16 cellular contexts compared by ENCODE assay signal in the genomic region with DNA sequence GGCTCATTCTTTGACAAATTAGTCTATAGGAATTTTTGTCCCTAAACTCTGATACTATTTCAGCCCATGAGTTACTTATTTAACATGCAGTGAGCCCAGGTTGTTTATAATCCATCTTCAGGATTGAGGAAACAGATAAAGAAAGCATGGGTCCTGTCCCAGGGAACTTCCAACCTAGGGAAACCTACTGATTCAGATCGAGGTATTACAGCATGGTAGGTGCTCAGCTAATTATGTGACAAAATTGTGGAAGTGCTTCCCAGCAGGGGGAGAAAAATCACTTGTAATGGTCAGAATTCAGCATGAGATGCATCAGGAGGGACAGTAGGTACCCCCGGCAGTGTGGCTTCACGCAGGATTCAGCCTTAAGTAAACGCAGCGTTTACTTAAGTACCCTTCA.
"Had no signal": no experiment of that assay in that cellular context is flagged by ENCODE, and none has a peak within 500 bp of the region (broad histone marks: within the 10 kb centered on the region; RNA-seq: fewer than 3 reads in every experiment).

No MANE protein-coding gene starts in this region.

- H3K9me3 Mint-ChIP-seq: activated naive CD8-positive, alpha-beta T cell treated with anti-CD3 and anti-CD28 coated beads, Interleukin-2, amount 10 ng/mL, durations not matched to agents 7 days and 5 days; dendritic cell treated with granulocyte-macrophage colony-stimulating factor and Interleukin-4, amounts not matched to agents 40 ng/mL and 50 ng/mL, for 4 days; naive B cell; stimulated activated memory B cell treated with anti-CD40 and anti-IgM and Interleukin-4, amounts not matched to agents 10 μg/mL and 1 μg/mL and 100 μg/mL, for 72 hours had no signal

- ATAC-seq: activated CD4-positive, CD25-positive, alpha-beta regulatory T cell treated with anti-CD3 and anti-CD28 coated beads, Interleukin-2, amount 50 U/mL, for 24 hours; left lobe of liver; stimulated activated memory B cell treated with anti-CD40 and anti-IgM and Interleukin-4, amounts not matched to agents 10 μg/mL and 1 μg/mL and 100 μg/mL, for 72 hours had no signal

- H3K4me1 ChIP-seq: breast epithelium had no signal

- H3K27ac Mint-ChIP-seq: activated naive CD8-positive, alpha-beta T cell treated with anti-CD3 and anti-CD28 coated beads, Interleukin-2, amount 10 ng/mL, durations not matched to agents 7 days and 5 days; activated T-helper 1 cell treated with anti-CD3 and anti-CD28 coated beads, Interleukin-12 subunit alpha, Interleukin-12 subunit beta, Interleukin-2, Interleukin-4 antibody, amounts not matched to agents 30 ng/mL and 10 ng/mL and 1 ng/mL, durations not matched to agents 14 hours and 24 hours and 36 hours; dendritic cell treated with granulocyte-macrophage colony-stimulating factor and Interleukin-4, amounts not matched to agents 40 ng/mL and 50 ng/mL, for 4 days; stimulated activated memory B cell treated with anti-CD40 and anti-IgM and Interleukin-4, amounts not matched to agents 10 μg/mL and 1 μg/mL and 100 μg/mL, for 72 hours had no signal

- H3K27me3 ChIP-seq: breast epithelium, neutrophil had no signal

- H3K27me3 Mint-ChIP-seq: dendritic cell treated with granulocyte-macrophage colony-stimulating factor and Interleukin-4, amounts not matched to agents 40 ng/mL and 50 ng/mL, for 4 days had no signal

- H3K4me3 Mint-ChIP-seq: activated naive CD8-positive, alpha-beta T cell treated with anti-CD3 and anti-CD28 coated beads, Interleukin-2, amount 10 ng/mL, durations not matched to agents 7 days and 5 days; activated T-helper 1 cell treated with anti-CD3 and anti-CD28 coated beads, Interleukin-12 subunit alpha, Interleukin-12 subunit beta, Interleukin-2, Interleukin-4 antibody, amounts not matched to agents 30 ng/mL and 10 ng/mL and 1 ng/mL, durations not matched to agents 14 hours and 24 hours and 36 hours; dendritic cell treated with granulocyte-macrophage colony-stimulating factor and Interleukin-4, amounts not matched to agents 40 ng/mL and 50 ng/mL, for 4 days; naive B cell; stimulated activated memory B cell treated with anti-CD40 and anti-IgM and Interleukin-4, amounts not matched to agents 10 μg/mL and 1 μg/mL and 100 μg/mL, for 72 hours had no signal

- DNase-seq: activated CD4-positive, alpha-beta T cell treated with anti-CD3 and anti-CD28 coated beads, Interleukin-2, amount 50 U/mL, for 1 hour; activated CD8-positive, alpha-beta memory T cell treated with anti-CD3 and anti-CD28 coated beads for 24 hours; activated naive CD8-positive, alpha-beta T cell treated with anti-CD3 and anti-CD28 coated beads, Interleukin-2, amount 10 ng/mL, durations not matched to agents 7 days and 5 days; anterior cingulate cortex; cerebellar nuclear complex; effector memory CD4-positive, alpha-beta T cell; naive B cell; stimulated activated CD4-positive, alpha-beta T cell treated with anti-CD3 and anti-CD28 coated beads, Interleukin-2, amount 100 ng/mL, for 48 hours had no signal

- H3K36me3 ChIP-seq: breast epithelium, neutrophil had no signal

- H3K9me3 ChIP-seq: breast epithelium, neutrophil had no signal

- H3K4me1 Mint-ChIP-seq: activated naive CD8-positive, alpha-beta T cell treated with anti-CD3 and anti-CD28 coated beads, Interleukin-2, amount 10 ng/mL, durations not matched to agents 7 days and 5 days; naive B cell; stimulated activated memory B cell treated with anti-CD40 and anti-IgM and Interleukin-4, amounts not matched to agents 10 μg/mL and 1 μg/mL and 100 μg/mL, for 72 hours had no signal

- H3K36me3 Mint-ChIP-seq: activated naive CD8-positive, alpha-beta T cell treated with anti-CD3 and anti-CD28 coated beads, Interleukin-2, amount 10 ng/mL, durations not matched to agents 7 days and 5 days; naive B cell; stimulated activated memory B cell treated with anti-CD40 and anti-IgM and Interleukin-4, amounts not matched to agents 10 μg/mL and 1 μg/mL and 100 μg/mL, for 72 hours had no signal

- H3K4me3 ChIP-seq: breast epithelium had no signal

- H3K27ac ChIP-seq: breast epithelium, neutrophil had no signal

- FAIRE-seq: urothelium cell line had no signal
